3 cellular contexts compared by ENCODE assay signal in the genomic region with DNA sequence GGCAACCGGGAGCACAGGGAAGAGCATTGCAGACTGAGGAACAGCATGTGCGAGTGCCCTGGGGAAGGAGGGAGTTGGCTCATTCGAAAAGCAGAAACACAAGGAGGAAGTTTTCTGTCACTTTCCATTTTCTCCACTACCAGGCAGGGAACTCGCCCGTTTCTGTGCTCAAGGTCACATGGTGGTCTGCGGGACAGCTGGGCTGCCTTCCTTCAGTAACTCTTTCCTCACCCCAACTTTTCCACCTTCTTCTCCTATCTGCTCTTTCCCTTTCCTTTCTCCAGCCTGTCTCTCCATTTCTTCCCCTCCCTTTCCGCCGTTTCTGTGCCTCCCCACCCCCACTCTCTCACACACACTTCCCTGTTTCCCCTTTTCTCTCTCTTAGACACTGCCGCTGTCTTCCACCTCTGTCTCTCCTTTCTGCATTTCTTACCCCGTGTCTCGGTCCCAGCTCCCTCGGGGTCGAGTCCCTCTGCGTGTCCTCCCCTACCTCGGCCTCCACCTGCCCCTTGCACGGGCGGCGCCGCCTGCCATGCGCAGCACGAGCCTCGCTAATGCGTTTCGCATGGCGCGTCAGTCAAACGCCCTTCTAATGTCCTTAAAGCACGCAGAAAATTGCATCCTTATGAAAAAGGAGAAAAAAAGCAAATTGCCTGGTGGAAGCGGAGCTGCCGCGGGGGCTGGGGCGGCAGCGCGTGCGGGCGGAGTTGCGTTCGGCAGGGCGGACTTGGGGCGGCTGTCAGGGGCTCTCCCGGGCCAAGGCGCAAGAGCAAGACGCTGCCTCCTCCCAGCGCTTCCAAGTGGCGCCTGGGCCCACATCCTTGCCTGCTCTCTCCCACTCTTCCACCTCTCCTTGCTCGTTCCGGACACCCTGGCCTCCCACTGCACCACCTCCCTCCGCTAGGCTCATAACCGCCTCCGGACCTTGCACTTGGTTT.
TF ChIP-seq lines count a peak whose summit lies in the region.

No MANE protein-coding gene starts in this region.

TF ChIP-seq in SK-N-SH, 30 proteins besides CTCF, POLR2A, EP300 and RAD21:
- TF ChIP-seq RCOR1 (IDR thresholded peaks at IDR 0.05; ENCODE audit: low read length): no peak
- TF ChIP-seq GATA2 (CRISPR knock-in tag; IDR thresholded peaks at IDR 0.05): no peak
- no peak for TF ChIP-seq RFX5 (IDR thresholded peaks at IDR 0.05; ENCODE audit: low read length)
- TF ChIP-seq SMC3 (IDR thresholded peaks at IDR 0.05; ENCODE audit: low read depth, low read length): no peak
- TF ChIP-seq JUND (IDR thresholded peaks at IDR 0.05): no peak
- TF ChIP-seq TEAD4 (IDR thresholded peaks at IDR 0.05; ENCODE audit: borderline replicate concordance, insufficient read depth): no peak
- TF ChIP-seq, protein P1, sequence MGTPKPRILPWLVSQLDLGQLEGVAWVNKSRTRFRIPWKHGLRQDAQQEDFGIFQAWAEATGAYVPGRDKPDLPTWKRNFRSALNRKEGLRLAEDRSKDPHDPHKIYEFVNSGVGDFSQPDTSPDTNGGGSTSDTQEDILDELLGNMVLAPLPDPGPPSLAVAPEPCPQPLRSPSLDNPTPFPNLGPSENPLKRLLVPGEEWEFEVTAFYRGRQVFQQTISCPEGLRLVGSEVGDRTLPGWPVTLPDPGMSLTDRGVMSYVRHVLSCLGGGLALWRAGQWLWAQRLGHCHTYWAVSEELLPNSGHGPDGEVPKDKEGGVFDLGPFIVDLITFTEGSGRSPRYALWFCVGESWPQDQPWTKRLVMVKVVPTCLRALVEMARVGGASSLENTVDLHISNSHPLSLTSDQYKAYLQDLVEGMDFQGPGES (IDR thresholded peaks at IDR 0.05; ENCODE audit: low read depth, low read length): no peak

TF ChIP-seq in SK-N-SH treated with all-trans-retinoic acid at 6 μM for 48 hours, 23 proteins besides CTCF, POLR2A, EP300 and RAD21:
- TF ChIP-seq, protein P2, sequence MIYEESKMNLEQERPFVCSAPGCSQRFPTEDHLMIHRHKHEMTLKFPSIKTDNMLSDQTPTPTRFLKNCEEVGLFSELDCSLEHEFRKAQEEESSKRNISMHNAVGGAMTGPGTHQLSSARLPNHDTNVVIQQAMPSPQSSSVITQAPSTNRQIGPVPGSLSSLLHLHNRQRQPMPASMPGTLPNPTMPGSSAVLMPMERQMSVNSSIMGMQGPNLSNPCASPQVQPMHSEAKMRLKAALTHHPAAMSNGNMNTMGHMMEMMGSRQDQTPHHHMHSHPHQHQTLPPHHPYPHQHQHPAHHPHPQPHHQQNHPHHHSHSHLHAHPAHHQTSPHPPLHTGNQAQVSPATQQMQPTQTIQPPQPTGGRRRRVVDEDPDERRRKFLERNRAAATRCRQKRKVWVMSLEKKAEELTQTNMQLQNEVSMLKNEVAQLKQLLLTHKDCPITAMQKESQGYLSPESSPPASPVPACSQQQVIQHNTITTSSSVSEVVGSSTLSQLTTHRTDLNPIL (CRISPR knock-in tag; IDR thresholded peaks at IDR 0.05; ENCODE audit: low read depth): no peak
- TF ChIP-seq, protein P3, sequence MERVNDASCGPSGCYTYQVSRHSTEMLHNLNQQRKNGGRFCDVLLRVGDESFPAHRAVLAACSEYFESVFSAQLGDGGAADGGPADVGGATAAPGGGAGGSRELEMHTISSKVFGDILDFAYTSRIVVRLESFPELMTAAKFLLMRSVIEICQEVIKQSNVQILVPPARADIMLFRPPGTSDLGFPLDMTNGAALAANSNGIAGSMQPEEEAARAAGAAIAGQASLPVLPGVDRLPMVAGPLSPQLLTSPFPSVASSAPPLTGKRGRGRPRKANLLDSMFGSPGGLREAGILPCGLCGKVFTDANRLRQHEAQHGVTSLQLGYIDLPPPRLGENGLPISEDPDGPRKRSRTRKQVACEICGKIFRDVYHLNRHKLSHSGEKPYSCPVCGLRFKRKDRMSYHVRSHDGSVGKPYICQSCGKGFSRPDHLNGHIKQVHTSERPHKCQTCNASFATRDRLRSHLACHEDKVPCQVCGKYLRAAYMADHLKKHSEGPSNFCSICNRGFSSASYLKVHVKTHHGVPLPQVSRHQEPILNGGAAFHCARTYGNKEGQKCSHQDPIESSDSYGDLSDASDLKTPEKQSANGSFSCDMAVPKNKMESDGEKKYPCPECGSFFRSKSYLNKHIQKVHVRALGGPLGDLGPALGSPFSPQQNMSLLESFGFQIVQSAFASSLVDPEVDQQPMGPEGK (CRISPR knock-in tag; IDR thresholded peaks at IDR 0.05; ENCODE audit: borderline replicate concordance): no peak
- TF ChIP-seq ISL1 (CRISPR knock-in tag; IDR thresholded peaks at IDR 0.05) (no peak), ZNF565 (CRISPR knock-in tag; conservative IDR thresholded peaks at IDR 0.05; ENCODE audit: low read depth) (no peak), ZFP3 (CRISPR knock-in tag; IDR thresholded peaks at IDR 0.05) (no peak), TCF4 (CRISPR knock-in tag; IDR thresholded peaks at IDR 0.05; ENCODE audit: borderline replicate concordance) (no peak), ZFP30 (CRISPR knock-in tag; IDR thresholded peaks at IDR 0.05) (no peak), ZC3H10 (CRISPR knock-in tag; IDR thresholded peaks at IDR 0.05) (no peak), OSR1 (CRISPR knock-in tag; IDR thresholded peaks at IDR 0.05) (no peak)

TF ChIP-seq in WTC11, 78 proteins besides CTCF, POLR2A, EP300 and RAD21:
- TF ChIP-seq TEAD1 (CRISPR knock-in tag; IDR thresholded peaks at IDR 0.05): no peak
- TF ChIP-seq ETV6 (CRISPR knock-in tag; IDR thresholded peaks at IDR 0.05): no peak
- 0 out of 2 replicates have a peak, but pooled peaks have one; percentile 31 for TF ChIP-seq SP1 (CRISPR knock-in tag; conservative IDR thresholded peaks at IDR 0.05)
- no peak for TF ChIP-seq FOXK1 (CRISPR knock-in tag; IDR thresholded peaks at IDR 0.05)
- TF ChIP-seq, protein P4, sequence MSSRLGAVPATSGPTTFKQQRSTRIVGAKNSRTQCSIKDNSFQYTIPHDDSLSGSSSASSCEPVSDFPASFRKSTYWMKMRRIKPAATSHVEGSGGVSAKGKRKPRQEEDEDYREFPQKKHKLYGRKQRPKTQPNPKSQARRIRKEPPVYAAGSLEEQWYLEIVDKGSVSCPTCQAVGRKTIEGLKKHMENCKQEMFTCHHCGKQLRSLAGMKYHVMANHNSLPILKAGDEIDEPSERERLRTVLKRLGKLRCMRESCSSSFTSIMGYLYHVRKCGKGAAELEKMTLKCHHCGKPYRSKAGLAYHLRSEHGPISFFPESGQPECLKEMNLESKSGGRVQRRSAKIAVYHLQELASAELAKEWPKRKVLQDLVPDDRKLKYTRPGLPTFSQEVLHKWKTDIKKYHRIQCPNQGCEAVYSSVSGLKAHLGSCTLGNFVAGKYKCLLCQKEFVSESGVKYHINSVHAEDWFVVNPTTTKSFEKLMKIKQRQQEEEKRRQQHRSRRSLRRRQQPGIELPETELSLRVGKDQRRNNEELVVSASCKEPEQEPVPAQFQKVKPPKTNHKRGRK (CRISPR knock-in tag; IDR thresholded peaks at IDR 0.05; ENCODE audit: borderline replicate concordance): peak; percentile 40; the same call in 1 of the 2 replicates
- TF ChIP-seq, protein P5, sequence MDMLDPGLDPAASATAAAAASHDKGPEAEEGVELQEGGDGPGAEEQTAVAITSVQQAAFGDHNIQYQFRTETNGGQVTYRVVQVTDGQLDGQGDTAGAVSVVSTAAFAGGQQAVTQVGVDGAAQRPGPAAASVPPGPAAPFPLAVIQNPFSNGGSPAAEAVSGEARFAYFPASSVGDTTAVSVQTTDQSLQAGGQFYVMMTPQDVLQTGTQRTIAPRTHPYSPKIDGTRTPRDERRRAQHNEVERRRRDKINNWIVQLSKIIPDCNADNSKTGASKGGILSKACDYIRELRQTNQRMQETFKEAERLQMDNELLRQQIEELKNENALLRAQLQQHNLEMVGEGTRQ (CRISPR knock-in tag; IDR thresholded peaks at IDR 0.05): peak; percentile 45
- TF ChIP-seq, protein P6, sequence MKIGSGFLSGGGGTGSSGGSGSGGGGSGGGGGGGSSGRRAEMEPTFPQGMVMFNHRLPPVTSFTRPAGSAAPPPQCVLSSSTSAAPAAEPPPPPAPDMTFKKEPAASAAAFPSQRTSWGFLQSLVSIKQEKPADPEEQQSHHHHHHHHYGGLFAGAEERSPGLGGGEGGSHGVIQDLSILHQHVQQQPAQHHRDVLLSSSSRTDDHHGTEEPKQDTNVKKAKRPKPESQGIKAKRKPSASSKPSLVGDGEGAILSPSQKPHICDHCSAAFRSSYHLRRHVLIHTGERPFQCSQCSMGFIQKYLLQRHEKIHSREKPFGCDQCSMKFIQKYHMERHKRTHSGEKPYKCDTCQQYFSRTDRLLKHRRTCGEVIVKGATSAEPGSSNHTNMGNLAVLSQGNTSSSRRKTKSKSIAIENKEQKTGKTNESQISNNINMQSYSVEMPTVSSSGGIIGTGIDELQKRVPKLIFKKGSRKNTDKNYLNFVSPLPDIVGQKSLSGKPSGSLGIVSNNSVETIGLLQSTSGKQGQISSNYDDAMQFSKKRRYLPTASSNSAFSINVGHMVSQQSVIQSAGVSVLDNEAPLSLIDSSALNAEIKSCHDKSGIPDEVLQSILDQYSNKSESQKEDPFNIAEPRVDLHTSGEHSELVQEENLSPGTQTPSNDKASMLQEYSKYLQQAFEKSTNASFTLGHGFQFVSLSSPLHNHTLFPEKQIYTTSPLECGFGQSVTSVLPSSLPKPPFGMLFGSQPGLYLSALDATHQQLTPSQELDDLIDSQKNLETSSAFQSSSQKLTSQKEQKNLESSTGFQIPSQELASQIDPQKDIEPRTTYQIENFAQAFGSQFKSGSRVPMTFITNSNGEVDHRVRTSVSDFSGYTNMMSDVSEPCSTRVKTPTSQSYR (CRISPR knock-in tag; IDR thresholded peaks at IDR 0.05): peak; percentile 65; the same call in 1 of the 2 replicates
- TF ChIP-seq GTF2I (CRISPR knock-in tag; conservative IDR thresholded peaks at IDR 0.05): peak; percentile 13; the same call in 1 of the 2 replicates
- TF ChIP-seq, protein P7, sequence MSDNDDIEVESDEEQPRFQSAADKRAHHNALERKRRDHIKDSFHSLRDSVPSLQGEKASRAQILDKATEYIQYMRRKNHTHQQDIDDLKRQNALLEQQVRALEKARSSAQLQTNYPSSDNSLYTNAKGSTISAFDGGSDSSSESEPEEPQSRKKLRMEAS (CRISPR knock-in tag; IDR thresholded peaks at IDR 0.05): 0 out of 2 replicates have a peak, but pooled peaks have one; percentile 56
- no peak for TF ChIP-seq TCF7 (CRISPR knock-in tag; IDR thresholded peaks at IDR 0.05; ENCODE audit: low read depth)
TF ChIP-seq in WTC11: peak in this region for 6.
